16 cellular contexts compared by ENCODE assay signal in genomic region chr1:226670062-226670461, GRCh38.
A peak's percentile ranks its signal among the peaks of the same experiment; 100 is the strongest.
DNase-seq lines count a peak whose midpoint lies in the region; ATAC-seq and TF ChIP-seq lines count a peak whose summit lies in the region.
"Had no signal": no experiment of that assay in that cellular context is flagged by ENCODE, and none has a peak within 500 bp of the region (broad histone marks: within the 10 kb centered on the region; RNA-seq: fewer than 3 reads in every experiment).

No MANE protein-coding gene starts in this region.

- no peaks in the 10 kb centered on the region for H3K27me3 ChIP-seq in CD4-positive, alpha-beta T cell (ENCODE audit: control insufficient read depth, insufficient read depth, low read length)
- no peaks in the 10 kb centered on the region for H3K27me3 ChIP-seq in SU-DHL-6 (ENCODE audit: low read length)
- no peaks in the 10 kb centered on the region for H3K27me3 ChIP-seq in naive thymus-derived CD4-positive, alpha-beta T cell (ENCODE audit: control insufficient read depth in 2 of 2, insufficient read depth in 2 of 2, low read length in 2 of 2)

- no peak for DNase-seq in activated T-cell treated with anti-CD3 and anti-CD28 coated beads, Interleukin-2, amount 50 U/mL, for 24 hours
- DNase-seq in activated T-cell treated with anti-CD3 and anti-CD28 coated beads, Interleukin-2, amount 50 U/mL, for 48 hours: no peak
- DNase-seq in CD4-positive, alpha-beta T cell: no peak
- DNase-seq in naive thymus-derived CD4-positive, alpha-beta T cell: no peak
- DNase-seq in HEK293T (ENCODE audit: extremely low spot score) (no peak), NCI-H146 treated with DMSO at 0.1 percent for 48 hours (lab: John Stamatoyannopoulos, UW; ENCODE audit: unreplicated experiment) (no peak), T-helper 9 cell (no peak)
- DNase-seq: MM.1S, NCI-H1105, NCI-H187, NCI-H446, SHP77 had no signal

- H3K27ac ChIP-seq in CD4-positive, alpha-beta T cell (ENCODE audit: low read depth, low read length): no peak overlapping the region
- peak overlapping the region; percentile 69 for H3K27ac ChIP-seq in SU-DHL-6 (ENCODE audit: low read depth, low read length)
- H3K27ac ChIP-seq in naive thymus-derived CD4-positive, alpha-beta T cell (ENCODE audit: low read depth, low read length): no peak overlapping the region

- peaks cover 89% of the 10 kb centered on the region for H3K4me1 Mint-ChIP-seq in activated T-cell treated with anti-CD3 and anti-CD28 coated beads, Interleukin-2, amount 50 U/mL, for 24 hours (ENCODE audit: low read depth)
- H3K4me1 Mint-ChIP-seq in CD4-positive, alpha-beta T cell (ENCODE audit: low read depth): peaks cover 53% of the 10 kb centered on the region
- H3K4me1 Mint-ChIP-seq in naive thymus-derived CD4-positive, alpha-beta T cell: peaks cover 51 to 80% (median 51%) of the 10 kb centered on the region in 7 donors

- no peaks in the 10 kb centered on the region for H4K20me1 ChIP-seq in SU-DHL-6 (ENCODE audit: low read depth, low read length)

- POLR2A ChIA-PET in CD4-positive, alpha-beta T cell (lab: Charles Lee): interaction anchor here (1.0 kb wide), 1 partner anchor 27 kb away, joined by 5 read pairs; no protein-coding TSS in a partner anchor
- POLR2A ChIA-PET in naive thymus-derived CD4-positive, alpha-beta T cell (lab: Charles Lee): interaction anchor here (1.2 to 16.9 kb wide), 2 partner anchors 9 to 13 kb away, joined by 3 to 276 read pairs; no protein-coding TSS in a partner anchor
- POLR2A ChIA-PET in HEK293T (lab: Yijun Ruan, JAX): no interaction called here

- no peak overlapping the region for H3K9ac ChIP-seq in SU-DHL-6 (ENCODE audit: low read length)

- no peaks in the 10 kb centered on the region for H3K9me2 ChIP-seq in SU-DHL-6 (replicated peaks; ENCODE audit: insufficient read depth, low read length)

- no peak for TF ChIP-seq CTCF in CD4-positive, alpha-beta T cell (IDR thresholded peaks at IDR 0.05)
- no peak for TF ChIP-seq CTCF in SU-DHL-6 (IDR thresholded peaks at IDR 0.05; ENCODE audit: insufficient read depth, low read length, poor library complexity, severe bottlenecking)

- H3K79me2 ChIP-seq in SU-DHL-6 (ENCODE audit: insufficient read depth, low read length): peaks cover 28% of the 10 kb centered on the region; the same call in 1 of the 2 replicates

- no peak for ATAC-seq in CD4-positive, alpha-beta T cell (ENCODE audit: poor library complexity)
- no peak for ATAC-seq in naive thymus-derived CD4-positive, alpha-beta T cell
- ATAC-seq: HepG2, Panc1 had no signal

- H3K36me3 Mint-ChIP-seq in activated T-cell treated with anti-CD3 and anti-CD28 coated beads, Interleukin-2, amount 50 U/mL, for 24 hours (ENCODE audit: low read depth): peaks cover 42% of the 10 kb centered on the region
- peaks cover 86% of the 10 kb centered on the region for H3K36me3 Mint-ChIP-seq in CD4-positive, alpha-beta T cell (ENCODE audit: low read depth)
- H3K36me3 Mint-ChIP-seq in naive thymus-derived CD4-positive, alpha-beta T cell: peaks cover 15 to 39% (median 32%) of the 10 kb centered on the region in 5 donors

- H3K4me3 Mint-ChIP-seq in activated T-cell treated with anti-CD3 and anti-CD28 coated beads, Interleukin-2, amount 50 U/mL, for 24 hours: no peak overlapping the region
- H3K4me3 Mint-ChIP-seq in CD4-positive, alpha-beta T cell: no peak overlapping the region
- peak overlapping the region in 6 of 10 donors; percentile 35 to 89 (median 38) for H3K4me3 Mint-ChIP-seq in naive thymus-derived CD4-positive, alpha-beta T cell
- H3K4me3 Mint-ChIP-seq: CD14-positive monocyte had no signal

- peaks cover 20% of the 10 kb centered on the region for H3F3A ChIP-seq in SU-DHL-6 (ENCODE audit: insufficient read depth)

- H3K27ac Mint-ChIP-seq in activated T-cell treated with anti-CD3 and anti-CD28 coated beads, Interleukin-2, amount 50 U/mL, for 24 hours: peak overlapping the region; percentile 19
- peak overlapping the region; percentile 98 for H3K27ac Mint-ChIP-seq in CD4-positive, alpha-beta T cell
- peak overlapping the region in 8 of 9 donors; percentile 82 to 100 (median 98) for H3K27ac Mint-ChIP-seq in naive thymus-derived CD4-positive, alpha-beta T cell

- H3K4me2 ChIP-seq in SU-DHL-6 (ENCODE audit: low read depth, low read length, poor library complexity, severe bottlenecking): no peak overlapping the region

- no peaks in the 10 kb centered on the region for H3K9me3 Mint-ChIP-seq in activated T-cell treated with anti-CD3 and anti-CD28 coated beads, Interleukin-2, amount 50 U/mL, for 24 hours
- no peaks in the 10 kb centered on the region for H3K9me3 Mint-ChIP-seq in CD4-positive, alpha-beta T cell
- H3K9me3 Mint-ChIP-seq in naive thymus-derived CD4-positive, alpha-beta T cell: peaks cover 0 to 3% (median 0%) of the 10 kb centered on the region in 11 donors
- H3K9me3 Mint-ChIP-seq: CD14-positive monocyte had no signal

- H2AFZ ChIP-seq in SU-DHL-6 (ENCODE audit: low read depth, low read length, severe bottlenecking): no peak overlapping the region

- H3K27me3 Mint-ChIP-seq in activated T-cell treated with anti-CD3 and anti-CD28 coated beads, Interleukin-2, amount 50 U/mL, for 24 hours: no peaks in the 10 kb centered on the region
- H3K27me3 Mint-ChIP-seq in CD4-positive, alpha-beta T cell: no peaks in the 10 kb centered on the region
- H3K27me3 Mint-ChIP-seq in naive thymus-derived CD4-positive, alpha-beta T cell: peaks cover 0 to 2% (median 0%) of the 10 kb centered on the region in 5 donors

- H3K36me3 ChIP-seq in SU-DHL-6 (ENCODE audit: low read length): no peaks in the 10 kb centered on the region
- H3K36me3 ChIP-seq in naive thymus-derived CD4-positive, alpha-beta T cell (ENCODE audit: control insufficient read depth in 2 of 3, insufficient read depth in 3 of 3, low read length in 3 of 3): peaks cover 0 to 19% (median 0%) of the 10 kb centered on the region in 3 experiments

- H3K4me1 ChIP-seq in naive thymus-derived CD4-positive, alpha-beta T cell (ENCODE audit: control insufficient read depth in 2 of 2, insufficient read depth in 2 of 2, low read length in 2 of 2): peaks cover 55 to 71% of the 10 kb centered on the region in 2 donors

- CTCF ChIA-PET in CD4-positive, alpha-beta T cell (lab: Charles Lee): interaction anchor here (0.8 to 1.2 kb wide), 2 partner anchors 13 to 17 kb away, joined by 3 read pairs; no protein-coding TSS in a partner anchor
- CTCF ChIA-PET in naive thymus-derived CD4-positive, alpha-beta T cell (lab: Charles Lee): no interaction called here
- CTCF ChIA-PET in HEK293T (lab: Yijun Ruan, JAX): no interaction called here

- no peak overlapping the region for H3K4me3 ChIP-seq in SU-DHL-6 (ENCODE audit: insufficient read depth, low read length, poor library complexity, severe bottlenecking)
- no peak overlapping the region for H3K4me3 ChIP-seq in naive thymus-derived CD4-positive, alpha-beta T cell (ENCODE audit: low read length)

- no peaks in the 10 kb centered on the region for H3K9me3 ChIP-seq in CD4-positive, alpha-beta T cell (ENCODE audit: control insufficient read depth, low read length)
- H3K9me3 ChIP-seq in SU-DHL-6 (ENCODE audit: insufficient read depth, low read length): no peaks in the 10 kb centered on the region
- H3K9me3 ChIP-seq in naive thymus-derived CD4-positive, alpha-beta T cell (ENCODE audit: control insufficient read depth in 2 of 3, low read length in 3 of 3): no peaks in the 10 kb centered on the region

- intact Hi-C loops in CD4-positive, alpha-beta T cell (cut with DNase I, micrococcal nuclease): no loop called here
- intact Hi-C loops in naive thymus-derived CD4-positive, alpha-beta T cell (cut with micrococcal nuclease): no loop called here

TF ChIP-seq in HEK293T, 16 proteins besides CTCF, POLR2A, EP300 and RAD21:
- TF ChIP-seq ARNT (IDR thresholded peaks at IDR 0.05) (no peak), LEF1 (IDR thresholded peaks at IDR 0.05; ENCODE audit: borderline replicate concordance) (no peak), BHLHE40 (IDR thresholded peaks at IDR 0.05; ENCODE audit: borderline replicate concordance) (no peak)
TF ChIP-seq in HEK293T: peak in this region for 0.

Comparison
In these comparisons a context has a peak if more than half of its experiments do, and no peak if none do; other contexts are left out.
1. H3K27ac Mint-ChIP-seq: peak in every context shown above with its lines; median percentile 98 in naive thymus-derived CD4-positive, alpha-beta T cell; 98 in CD4-positive, alpha-beta T cell; 19 in activated T-cell treated with anti-CD3 and anti-CD28 coated beads, Interleukin-2, amount 50 U/mL, for 24 hours.
2. H3K4me3 Mint-ChIP-seq: peak in naive thymus-derived CD4-positive, alpha-beta T cell (6 of 10); none in activated T-cell treated with anti-CD3 and anti-CD28 coated beads, Interleukin-2, amount 50 U/mL, for 24 hours (single experiment) and CD4-positive, alpha-beta T cell (single experiment).